19 cellular contexts compared by ENCODE assay signal in the genomic region with DNA sequence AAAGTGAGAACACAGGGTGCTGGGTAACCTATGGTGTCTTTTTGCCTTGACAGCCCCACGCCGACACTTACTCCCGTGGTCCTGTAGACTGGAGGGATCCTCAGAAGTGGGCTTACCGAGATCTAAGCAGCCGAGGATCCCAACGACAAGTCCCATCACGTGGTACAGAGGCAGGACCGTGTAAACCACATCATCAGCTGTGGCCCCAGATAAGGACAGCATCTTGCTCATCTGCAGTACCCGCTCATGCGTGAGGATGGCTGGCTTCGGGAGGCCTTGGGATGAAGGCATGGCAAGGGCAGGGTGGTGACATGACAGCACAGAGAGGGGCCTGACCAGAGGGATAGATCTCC.
"Had no signal": no experiment of that assay in that cellular context is flagged by ENCODE, and none has a peak within 500 bp of the region (broad histone marks: within the 10 kb centered on the region; RNA-seq: fewer than 3 reads in every experiment).

No MANE protein-coding gene starts in this region.

- H3K36me3 ChIP-seq: prostate gland, right atrium auricular region had no signal

- H3K4me3 ChIP-seq: dorsolateral prefrontal cortex, prostate gland, right atrium auricular region, testis had no signal

- H3K9me3 ChIP-seq: prostate gland, testis had no signal

- DNase-seq: activated CD4-positive, alpha-beta memory T cell treated with anti-CD3 and anti-CD28 coated beads, Interleukin-2, amount 10 ng/mL, durations not matched to agents 7 days and 5 days; activated CD4-positive, alpha-beta T cell treated with anti-CD3 and anti-CD28 coated beads for 4 hours; activated CD8-positive, alpha-beta memory T cell treated with anti-CD3 and anti-CD28 coated beads, Interleukin-2, amount 10 ng/mL, durations not matched to agents 7 days and 5 days; activated naive CD4-positive, alpha-beta T cell treated with anti-CD3 and anti-CD28 coated beads for 36 hours; activated naive CD8-positive, alpha-beta T cell treated with anti-CD3 and anti-CD28 coated beads, Interleukin-2, amount 50 U/mL, for 24 hours; anterior cingulate cortex; central memory CD4-positive, alpha-beta T cell; dorsolateral prefrontal cortex; hypothalamus; stimulated activated CD4-positive, alpha-beta T cell treated with anti-CD3 and anti-CD28 coated beads, Interleukin-2, amount 100 ng/mL, for 48 hours; T1000; testis had no signal

- H3K27me3 ChIP-seq: dorsolateral prefrontal cortex, right atrium auricular region, testis had no signal

- H3K27ac ChIP-seq: dorsolateral prefrontal cortex, prostate gland, right atrium auricular region, testis had no signal

- FAIRE-seq: colon, frontal cortex, keratinocyte had no signal

- ATAC-seq: activated CD8-positive, alpha-beta memory T cell treated with anti-CD3 and anti-CD28 coated beads, Interleukin-2, amount 10 ng/mL, durations not matched to agents 7 days and 5 days; activated naive CD8-positive, alpha-beta T cell treated with anti-CD3 and anti-CD28 coated beads, Interleukin-2, amount 50 U/mL, for 24 hours had no signal

- H3K4me3 Mint-ChIP-seq: activated CD4-positive, alpha-beta memory T cell treated with anti-CD3 and anti-CD28 coated beads, Interleukin-2, amount 10 ng/mL, durations not matched to agents 7 days and 5 days; activated CD8-positive, alpha-beta memory T cell treated with anti-CD3 and anti-CD28 coated beads, Interleukin-2, amount 10 ng/mL, durations not matched to agents 7 days and 5 days; activated naive CD8-positive, alpha-beta T cell treated with anti-CD3 and anti-CD28 coated beads, Interleukin-2, amount 50 U/mL, for 24 hours; brain; type B pancreatic cell had no signal

- H3K4me1 ChIP-seq: prostate gland had no signal

- H3K27ac Mint-ChIP-seq: activated CD4-positive, alpha-beta memory T cell treated with anti-CD3 and anti-CD28 coated beads, Interleukin-2, amount 10 ng/mL, durations not matched to agents 7 days and 5 days; activated CD8-positive, alpha-beta memory T cell treated with anti-CD3 and anti-CD28 coated beads, Interleukin-2, amount 10 ng/mL, durations not matched to agents 7 days and 5 days; activated naive CD4-positive, alpha-beta T cell treated with anti-CD3 and anti-CD28 coated beads for 36 hours; activated naive CD8-positive, alpha-beta T cell treated with anti-CD3 and anti-CD28 coated beads, Interleukin-2, amount 50 U/mL, for 24 hours; type B pancreatic cell had no signal

- H3K27me3 Mint-ChIP-seq: activated CD4-positive, alpha-beta memory T cell treated with anti-CD3 and anti-CD28 coated beads, Interleukin-2, amount 10 ng/mL, durations not matched to agents 7 days and 5 days; activated CD8-positive, alpha-beta memory T cell treated with anti-CD3 and anti-CD28 coated beads, Interleukin-2, amount 10 ng/mL, durations not matched to agents 7 days and 5 days; activated naive CD8-positive, alpha-beta T cell treated with anti-CD3 and anti-CD28 coated beads, Interleukin-2, amount 50 U/mL, for 24 hours; brain; type B pancreatic cell had no signal

- H3K36me3 Mint-ChIP-seq: brain, type B pancreatic cell had no signal
